In genomic region chr5:87242242-87242641, GRCh38 we compare ENCODE assay signal across 22 cellular contexts. TPM values are rescaled to one million over a fixed set of nuclear protein-coding genes. Genes with fewer than 3 reads are reported as not detected.
DNase-seq lines count a peak whose midpoint lies in the region; ATAC-seq, FAIRE-seq and TF ChIP-seq lines count a peak whose summit lies in the region.
"Had no signal": no experiment of that assay in that cellular context is flagged by ENCODE, and none has a peak within 500 bp of the region (broad histone marks: within the 10 kb centered on the region; RNA-seq: fewer than 3 reads in every experiment).

No MANE protein-coding gene starts in this region.

- H3K27me3 ChIP-seq in H1 (replicated peaks in 1 of 4; ENCODE audit: control insufficient read depth in 3 of 4, extremely low read depth in 1 of 4, insufficient read depth in 3 of 4, low read length in 3 of 4) = no peaks in the 10 kb centered on the region
- no peaks in the 10 kb centered on the region; the same call in 1 of the 2 replicates for H3K27me3 ChIP-seq in Caco-2 (replicated peaks; ENCODE audit: control insufficient read depth, insufficient read depth, low read length)
- H3K27me3 ChIP-seq in prostate gland (replicated peaks; ENCODE audit: insufficient read depth) = no peaks in the 10 kb centered on the region
- H3K27me3 ChIP-seq: gastrocnemius medialis, thyroid gland had no signal

- no peak overlapping the region for H3K4me2 ChIP-seq in H1 (ENCODE audit: insufficient read depth in 1 of 2, low read depth in 2 of 2, low read length in 2 of 2)

- TF ChIP-seq EP300 in H1 (IDR thresholded peaks at IDR 0.05; ENCODE audit: borderline replicate concordance in 1 of 2, low read depth in 2 of 2, low read length in 2 of 2) = no peak

- H3K18ac ChIP-seq in H1 (ENCODE audit: extremely low read depth, low read length) = no peak overlapping the region

- H3K4me3 ChIP-seq in H1 (ENCODE audit: extremely low read depth in 1 of 4, insufficient read depth in 2 of 4, low read depth in 3 of 4, low read length in 4 of 4) (no peak overlapping the region), Caco-2 (ENCODE audit: low read depth, low read length) (no peak overlapping the region), prostate gland (no peak overlapping the region)
- H3K4me3 ChIP-seq: gastrocnemius medialis, thyroid gland had no signal

- H3K27me3 Mint-ChIP-seq in HFFc6 (ENCODE audit: insufficient read depth) = no peaks in the 10 kb centered on the region
- H3K27me3 Mint-ChIP-seq in Caco-2 (ENCODE audit: insufficient read depth, unreplicated experiment) = peaks cover 5% of the 10 kb centered on the region
- H3K27me3 Mint-ChIP-seq in activated T-helper 2 cell treated with anti-CD3 and anti-CD28 coated beads, Interferon-gamma antibody, Interleukin-2, Interleukin-4, amounts not matched to agents 10 μg/mL and 5 μg/mL and 100 μg/mL, durations not matched to agents 14 hours and 24 hours and 36 hours (ENCODE audit: low read depth) = peaks cover 1% of the 10 kb centered on the region
- H3K27me3 Mint-ChIP-seq: activated naive CD8-positive, alpha-beta T cell had no signal

- no peak overlapping the region for H2BK5ac ChIP-seq in H1 (ENCODE audit: low read depth, low read length)

- H3K36me3 ChIP-seq in H1 (ENCODE audit: control insufficient read depth in 2 of 4, insufficient read depth in 4 of 4, low read length in 3 of 4) (no peaks in the 10 kb centered on the region), Caco-2 (ENCODE audit: control insufficient read depth, insufficient read depth, low read length) (no peaks in the 10 kb centered on the region), prostate gland (no peaks in the 10 kb centered on the region)
- H3K36me3 ChIP-seq: gastrocnemius medialis, thyroid gland, WERI-Rb-1 had no signal

- H3K79me1 ChIP-seq in H1 (ENCODE audit: low read depth, low read length) = no peaks in the 10 kb centered on the region

- no peaks in the 10 kb centered on the region for H3K79me2 ChIP-seq in H1 (ENCODE audit: control insufficient read depth in 1 of 2, insufficient read depth in 2 of 2, low read length in 2 of 2)

- H3K14ac ChIP-seq in H1 (ENCODE audit: insufficient read length) = no peak overlapping the region

- no TSS peak for BruUV-seq in Caco-2 (replicated peaks; lab: Mats Ljungman, UMichigan)

- TF ChIP-seq CTCF in HFFc6 (IDR thresholded peaks at IDR 0.05) (no peak), H1 (IDR thresholded peaks at IDR 0.05; ENCODE audit: control extremely low read depth in 1 of 3, insufficient read depth in 1 of 3, low read depth in 1 of 3, low read length in 3 of 3) (no peak), Caco-2 (IDR thresholded peaks at IDR 0.05; ENCODE audit: insufficient read depth in 1 of 2, low read depth in 1 of 2, low read length in 1 of 2, severe bottlenecking in 1 of 2, unreplicated experiment in 1 of 2) (no peak), prostate gland (IDR thresholded peaks at IDR 0.05) (no peak)

- no peak overlapping the region for H4K8ac ChIP-seq in H1 (ENCODE audit: extremely low read depth, insufficient read depth, low read length)

- WGBS in H1 (ENCODE audit: extremely low coverage in 1 of 2, insufficient coverage in 1 of 2, insufficient read length in 1 of 2, insufficient replicate concordance in 2 of 2, low coverage in 1 of 2, low lambda C conversion rate in 2 of 2, missing lambda C conversion rate in 1 of 2), 2 experiments = 85% methylated on average over 1 of the region's 1 CpG; no CpG with 5 or more reads in 1 of the 2 experiments
- WGBS in prostate gland = 72% methylated on average over 1 of the region's 1 CpG

- no peak overlapping the region for H3K23ac ChIP-seq in H1 (ENCODE audit: insufficient read length)

- no peak overlapping the region for H3K4me3 Mint-ChIP-seq in HFFc6
- no peak overlapping the region for H3K4me3 Mint-ChIP-seq in stimulated activated effector memory CD8-positive, alpha-beta T cell treated with anti-CD3 and anti-CD28 coated beads, Interleukin-12 subunit alpha, Interleukin-12 subunit beta, amount 100 ng/mL, for 72 hours
- no peak overlapping the region for H3K4me3 Mint-ChIP-seq in Caco-2 (ENCODE audit: unreplicated experiment)
- no peak overlapping the region for H3K4me3 Mint-ChIP-seq in activated T-helper 2 cell treated with anti-CD3 and anti-CD28 coated beads, Interferon-gamma antibody, Interleukin-2, Interleukin-4, amounts not matched to agents 10 μg/mL and 5 μg/mL and 100 μg/mL, durations not matched to agents 14 hours and 24 hours and 36 hours (ENCODE audit: low read depth)
- H3K4me3 Mint-ChIP-seq: activated naive CD8-positive, alpha-beta T cell; T-helper 2 cell treated with Interferon-gamma antibody and Interleukin-4, amounts not matched to agents 5 μg/mL and 100 μg/mL, for 36 hours had no signal

- CTCF ChIA-PET in H1 (lab: Charles Lee; ENCODE audit: partially characterized antibody) = no interaction called here
- CTCF ChIA-PET in Caco-2 (lab: Charles Lee) = no interaction called here

- POLR2A ChIA-PET in H1 (lab: Charles Lee; ENCODE audit: partially characterized antibody) (no interaction called here), Caco-2 (lab: Charles Lee) (no interaction called here)

- no peak for TF ChIP-seq RAD21 in H1 (IDR thresholded peaks at IDR 0.05 in 1 of 2, conservative IDR thresholded peaks at IDR 0.05 in 1 of 2; ENCODE audit: low read depth in 2 of 2, low read length in 2 of 2)

- H3K9me3 Mint-ChIP-seq in HFFc6 (no peaks in the 10 kb centered on the region), Caco-2 (ENCODE audit: unreplicated experiment) (no peaks in the 10 kb centered on the region)
- no peaks in the 10 kb centered on the region for H3K9me3 Mint-ChIP-seq in stimulated activated effector memory CD8-positive, alpha-beta T cell treated with anti-CD3 and anti-CD28 coated beads, Interleukin-12 subunit alpha, Interleukin-12 subunit beta, amount 100 ng/mL, for 72 hours
- no peaks in the 10 kb centered on the region for H3K9me3 Mint-ChIP-seq in activated T-helper 2 cell treated with anti-CD3 and anti-CD28 coated beads, Interferon-gamma antibody, Interleukin-2, Interleukin-4, amounts not matched to agents 10 μg/mL and 5 μg/mL and 100 μg/mL, durations not matched to agents 14 hours and 24 hours and 36 hours
- H3K9me3 Mint-ChIP-seq: T-helper 2 cell treated with Interferon-gamma antibody and Interleukin-4, amounts not matched to agents 5 μg/mL and 100 μg/mL, for 36 hours had no signal

- H3K4me1 Mint-ChIP-seq in HFFc6 (ENCODE audit: low read depth) (peaks cover 30% of the 10 kb centered on the region), Caco-2 (ENCODE audit: low read depth, unreplicated experiment) (no peaks in the 10 kb centered on the region)
- peaks cover 5% of the 10 kb centered on the region for H3K4me1 Mint-ChIP-seq in stimulated activated effector memory CD8-positive, alpha-beta T cell treated with anti-CD3 and anti-CD28 coated beads, Interleukin-12 subunit alpha, Interleukin-12 subunit beta, amount 100 ng/mL, for 72 hours
- H3K4me1 Mint-ChIP-seq in activated T-helper 2 cell treated with anti-CD3 and anti-CD28 coated beads, Interferon-gamma antibody, Interleukin-2, Interleukin-4, amounts not matched to agents 10 μg/mL and 5 μg/mL and 100 μg/mL, durations not matched to agents 14 hours and 24 hours and 36 hours (ENCODE audit: low read depth) = peaks cover 2% of the 10 kb centered on the region

- H2AK5ac ChIP-seq in H1 (ENCODE audit: low read depth, low read length) = no peak overlapping the region

- no peaks in the 10 kb centered on the region for H3K4me1 ChIP-seq in H1 (replicated peaks in 1 of 4; ENCODE audit: control insufficient read depth in 3 of 4, insufficient read depth in 4 of 4, low read length in 3 of 4)
- H3K4me1 ChIP-seq in Caco-2 = no peaks in the 10 kb centered on the region
- no peaks in the 10 kb centered on the region for H3K4me1 ChIP-seq in prostate gland (replicated peaks)
- H3K4me1 ChIP-seq: gastrocnemius medialis had no signal

- H4K5ac ChIP-seq in H1 (ENCODE audit: insufficient read length, low read depth, low read length) = no peak overlapping the region

- H2AFZ ChIP-seq in H1 (ENCODE audit: low read length) = peak overlapping the region; percentile 63; the same call in 1 of the 2 replicates

- no peak overlapping the region for H3K56ac ChIP-seq in H1 (replicated peaks; ENCODE audit: insufficient read length, low read depth, low read length)

- H2BK120ac ChIP-seq in H1 (replicated peaks; ENCODE audit: low read depth, low read length) = no peak overlapping the region

- TF ChIP-seq POLR2A in H1 (IDR thresholded peaks at IDR 0.05; ENCODE audit: control extremely low read depth in 1 of 2, low read depth in 2 of 2, low read length in 2 of 2) = no peak
- no peak for TF ChIP-seq POLR2A in prostate gland (IDR thresholded peaks at IDR 0.05)

- H3K9ac ChIP-seq in H1 (replicated peaks in 1 of 4; ENCODE audit: extremely low read depth in 1 of 4, low read depth in 3 of 4, low read length in 3 of 4) = no peak overlapping the region

- H4K91ac ChIP-seq in H1 (replicated peaks; ENCODE audit: insufficient read length, low read length) = no peak overlapping the region

- H3K23me2 ChIP-seq in H1 (ENCODE audit: low read depth, low read length) = no peaks in the 10 kb centered on the region

- DNase-seq in DMS 273 (lab: John Stamatoyannopoulos, UW; ENCODE audit: unreplicated experiment) = peak; percentile 36
- no peak for DNase-seq in DMS 273 treated with DMSO at 0.1 percent for 48 hours (lab: John Stamatoyannopoulos, UW)
- no peak for DNase-seq in HFFc6
- DNase-seq in H1 (ENCODE audit: low read depth in 1 of 2, low spot score in 2 of 2) = no peak
- no peak for DNase-seq in stimulated activated effector memory CD8-positive, alpha-beta T cell treated with anti-CD3 and anti-CD28 coated beads, Interleukin-12 subunit alpha, Interleukin-12 subunit beta, amount 100 ng/mL, for 72 hours (ENCODE audit: low spot score in 2 of 2)
- no peak for DNase-seq in Caco-2
- no peak for DNase-seq in prostate gland (ENCODE audit: low spot score)
- DNase-seq in activated T-helper 2 cell treated with anti-CD3 and anti-CD28 coated beads, Interferon-gamma antibody, Interleukin-2, Interleukin-4, amounts not matched to agents 10 μg/mL and 5 μg/mL and 100 μg/mL, durations not matched to agents 14 hours and 24 hours and 36 hours (ENCODE audit: low spot score) = no peak
- DNase-seq: AML-193; effector CD4-positive, alpha-beta T cell; gastrocnemius medialis; H7; hypothalamus; NCI-H1105; NCI-H526 treated with DMSO at 0.1 percent for 48 hours; stimulated activated CD4-positive, alpha-beta T cell treated with anti-CD3 and anti-CD28 coated beads, Interleukin-4, amount 100 ng/mL, for 24 hours; stimulated activated naive CD8-positive, alpha-beta T cell treated with anti-CD3 and anti-CD28 coated beads, Interleukin-15, Interleukin-2, amounts not matched to agents 100 U/mL and 50 U/mL, for 24 hours; thyroid gland; WERI-Rb-1 had no signal

- H3K9me3 ChIP-seq in H1 (ENCODE audit: insufficient read depth in 2 of 2, low read depth in 1 of 2, low read length in 1 of 2) (no peaks in the 10 kb centered on the region), Caco-2 (no peaks in the 10 kb centered on the region), prostate gland (no peaks in the 10 kb centered on the region)
- H3K9me3 ChIP-seq: gastrocnemius medialis, thyroid gland had no signal

- H3K27ac Mint-ChIP-seq in HFFc6 (peak overlapping the region; percentile 66), Caco-2 (ENCODE audit: unreplicated experiment) (no peak overlapping the region)
- H3K27ac Mint-ChIP-seq in stimulated activated effector memory CD8-positive, alpha-beta T cell treated with anti-CD3 and anti-CD28 coated beads, Interleukin-12 subunit alpha, Interleukin-12 subunit beta, amount 100 ng/mL, for 72 hours = no peak overlapping the region
- H3K27ac Mint-ChIP-seq in activated T-helper 2 cell treated with anti-CD3 and anti-CD28 coated beads, Interferon-gamma antibody, Interleukin-2, Interleukin-4, amounts not matched to agents 10 μg/mL and 5 μg/mL and 100 μg/mL, durations not matched to agents 14 hours and 24 hours and 36 hours = no peak overlapping the region
- H3K27ac Mint-ChIP-seq: activated naive CD8-positive, alpha-beta T cell; T-helper 2 cell treated with Interferon-gamma antibody and Interleukin-4, amounts not matched to agents 5 μg/mL and 100 μg/mL, for 36 hours had no signal

- no peak overlapping the region for H2BK20ac ChIP-seq in H1 (ENCODE audit: low read length)

- intact Hi-C loops in Caco-2 (cut with micrococcal nuclease; ENCODE audit: unreplicated experiment) (no loop called here), prostate gland (cut with DNase I) (no loop called here)
- intact Hi-C loops in activated T-helper 2 cell treated with anti-CD3 and anti-CD28 coated beads, Interferon-gamma antibody, Interleukin-2, Interleukin-4, amounts not matched to agents 10 μg/mL and 5 μg/mL and 100 μg/mL, durations not matched to agents 14 hours and 24 hours and 36 hours (cut with micrococcal nuclease) = no loop called here

- H3K36me3 Mint-ChIP-seq in HFFc6 (ENCODE audit: low read depth) (no peaks in the 10 kb centered on the region), Caco-2 (ENCODE audit: insufficient read depth, unreplicated experiment) (no peaks in the 10 kb centered on the region)
- H3K36me3 Mint-ChIP-seq in stimulated activated effector memory CD8-positive, alpha-beta T cell treated with anti-CD3 and anti-CD28 coated beads, Interleukin-12 subunit alpha, Interleukin-12 subunit beta, amount 100 ng/mL, for 72 hours = no peaks in the 10 kb centered on the region
- H3K36me3 Mint-ChIP-seq in activated T-helper 2 cell treated with anti-CD3 and anti-CD28 coated beads, Interferon-gamma antibody, Interleukin-2, Interleukin-4, amounts not matched to agents 10 μg/mL and 5 μg/mL and 100 μg/mL, durations not matched to agents 14 hours and 24 hours and 36 hours (ENCODE audit: low read depth) = no peaks in the 10 kb centered on the region
- H3K36me3 Mint-ChIP-seq: activated naive CD8-positive, alpha-beta T cell had no signal

- no peaks in the 10 kb centered on the region for H4K20me1 ChIP-seq in H1 (replicated peaks in 1 of 2; ENCODE audit: control insufficient read depth in 1 of 2, insufficient read depth in 2 of 2, low read length in 2 of 2)

- H2BK12ac ChIP-seq in H1 (ENCODE audit: low read depth, low read length) = no peak overlapping the region

- H3K27ac ChIP-seq in H1 (ENCODE audit: low read depth, low read length) (no peak overlapping the region), prostate gland (no peak overlapping the region)
- H3K27ac ChIP-seq: 22Rv1, thyroid gland, WERI-Rb-1 had no signal

- no peak for FAIRE-seq in H1 (lab: Jason Lieb, UNC)

- no peak overlapping the region for H2BK15ac ChIP-seq in H1 (ENCODE audit: low read length)

- H3K4ac ChIP-seq in H1 (replicated peaks; ENCODE audit: insufficient read length, low read depth, low read length) = no peak overlapping the region

- ATAC-seq in stimulated activated effector memory CD8-positive, alpha-beta T cell treated with anti-CD3 and anti-CD28 coated beads, Interleukin-12 subunit alpha, Interleukin-12 subunit beta, amount 100 ng/mL, for 72 hours = peak; percentile 37
- ATAC-seq: stimulated activated naive CD8-positive, alpha-beta T cell treated with anti-CD3 and anti-CD28 coated beads, Interleukin-15, Interleukin-2, amounts not matched to agents 100 U/mL and 50 U/mL, for 24 hours had no signal

RNA-seq across cellular contexts. Expression of gene RASA1, which starts 25.4 kb away (rescaled TPM):
- 10 to 100 TPM; 61.6 to 89.8 (median 64.9) TPM for total RNA-seq in HFFc6 (2021; fragmentation: NEBNext Ultra II Directional; extraction: Animal tissue kit (Norgen Biotek cat#: 25700))
- total RNA-seq in H1 (2021; fragmentation: NEBNext Ultra II Directional; extraction: Animal tissue kit (Norgen Biotek cat#: 25700)) = 33.7 and 33.8 TPM in 2 replicates
- 11.2 and 15.9 TPM in 2 replicates for polyA plus RNA-seq in H1 (2011; rRNA removed)
- 21.3 TPM for polyA plus RNA-seq in H1 (2011; cell fraction: cytosol; rRNA removed)
- 15.2 TPM for polyA plus RNA-seq in H1 (2011; cell fraction: nucleus; rRNA removed)
- 15.4 to 25.0 TPM (median 19.3 TPM) in 4 replicates for polyA plus RNA-seq in H1 (2012, experiment 1 of 2)
- 1.5 TPM for polyA plus RNA-seq in H1 (2012, experiment 2 of 2)
- 18.7 TPM for polyA plus RNA-seq in H1 (2013, experiment 1 of 2)
- 18.2 TPM for polyA plus RNA-seq in H1 (2013, experiment 2 of 2)
- polyA minus RNA-seq in H1 (2011; rRNA and poly(A)+ RNA removed) = 23.8 and 32.5 TPM in 2 replicates
- polyA minus RNA-seq in H1 (2011; cell fraction: cytosol; rRNA and poly(A)+ RNA removed) = 16.3 TPM
- polyA minus RNA-seq in H1 (2011; cell fraction: nucleus; rRNA and poly(A)+ RNA removed) = 36.5 TPM
- 23.0 and 24.4 TPM in 2 replicates for total RNA-seq in Caco-2 (2022)
- total RNA-seq in prostate gland = 10 to 100 TPM; 22.2 to 36.8 TPM
- 21.1 and 21.9 TPM in 2 replicates for total RNA-seq in activated T-helper 2 cell treated with anti-CD3 and anti-CD28 coated beads, Interferon-gamma antibody, Interleukin-2, Interleukin-4, amounts not matched to agents 10 μg/mL and 5 μg/mL and 100 μg/mL, durations not matched to agents 14 hours and 24 hours and 36 hours
